In the genomic region with DNA sequence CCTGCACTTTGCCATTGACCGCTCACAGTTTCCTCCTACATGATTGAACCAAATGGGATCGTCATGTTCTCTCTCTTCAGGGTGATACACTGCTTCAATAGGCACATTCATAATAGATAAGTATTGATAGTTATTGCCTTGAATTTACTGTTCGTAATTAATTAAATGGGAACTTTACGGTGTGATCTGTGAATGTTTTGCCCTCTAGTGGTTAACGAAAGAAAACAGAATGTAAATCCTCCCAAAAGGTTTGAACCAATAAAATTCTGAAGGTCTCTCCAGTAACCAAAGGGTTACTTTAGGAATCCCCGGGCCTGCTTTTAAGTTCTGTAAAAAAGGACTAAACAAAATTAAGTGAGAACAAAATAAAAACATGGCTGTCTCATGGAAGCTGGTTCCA, we compare ENCODE assay signal across 9 cellular contexts.
DNase-seq lines count a peak whose midpoint lies in the region; ATAC-seq, FAIRE-seq and TF ChIP-seq lines count a peak whose summit lies in the region.
"Had no signal": no experiment of that assay in that cellular context is flagged by ENCODE, and none has a peak within 500 bp of the region (broad histone marks: within the 10 kb centered on the region; RNA-seq: fewer than 3 reads in every experiment).

No MANE protein-coding gene starts in this region.

- no peaks in the 10 kb centered on the region for H4K20me1 ChIP-seq in GM12878 (ENCODE audit: control insufficient read depth, insufficient read depth)

- no peaks in the 10 kb centered on the region for H3K9me3 Mint-ChIP-seq in activated CD4-positive, alpha-beta T cell treated with anti-CD3 and anti-CD28 coated beads, Interleukin-2, amount 10 ng/mL, durations not matched to agents 7 days and 5 days

- WGBS in GM12878 (ENCODE audit: insufficient coverage, insufficient replicate concordance, low lambda C conversion rate, missing lambda C conversion rate), result 68% methylated on average over 6 of the region's 6 CpGs

- TF ChIP-seq RAD21 in GM12878 (IDR thresholded peaks at IDR 0.05; ENCODE audit: insufficient read depth, low read depth, low read length), result no peak

- BruUV-seq in GM12878 (replicated peaks; lab: Mats Ljungman, UMichigan), result no TSS peak

- RAD21 ChIA-PET in GM12878 (lab: Charles Lee; ENCODE audit: unreplicated experiment), result no interaction called here

- DNase-seq in ELR (ENCODE audit: low read depth) (peak; percentile 15), GM12878 (ENCODE audit: low read depth, low spot score) (no peak), lower lobe of right lung (no peak), KG1 (lab: John Stamatoyannopoulos, UW) (no peak), activated T-cell treated with anti-CD3 and anti-CD28 coated beads for 4 hours (no peak)
- peak; percentile 7 for DNase-seq in Jurkat, Clone E6-1 (ENCODE audit: low read depth, low spot score)
- no peak for DNase-seq in activated CD4-positive, CD25-positive, alpha-beta regulatory T cell treated with anti-CD3 and anti-CD28 coated beads, Interleukin-2, amount 50 U/mL, for 72 hours
- no peak for DNase-seq in activated CD4-positive, alpha-beta T cell treated with anti-CD3 and anti-CD28 coated beads, Interleukin-2, amount 10 ng/mL, durations not matched to agents 7 days and 5 days
- DNase-seq: MM.1S had no signal

- FAIRE-seq in GM12878 (lab: Jason Lieb, UNC), result no peak

- H3K27ac Mint-ChIP-seq in activated CD4-positive, alpha-beta T cell treated with anti-CD3 and anti-CD28 coated beads, Interleukin-2, amount 10 ng/mL, durations not matched to agents 7 days and 5 days, result no peak overlapping the region

- H3K27ac ChIP-seq in GM12878 (ENCODE audit: control insufficient read depth, insufficient read depth) (no peak overlapping the region), lower lobe of right lung (no peak overlapping the region)

- TF ChIP-seq CTCF in GM12878 (IDR thresholded peaks at IDR 0.05 in 2 of 3, conservative IDR thresholded peaks at IDR 0.05 in 1 of 3; ENCODE audit: control insufficient read depth in 2 of 3, extremely low read depth in 1 of 3, insufficient read depth in 1 of 3, low read depth in 3 of 3, low read length in 3 of 3), result peak; percentile 16 to 31 (median 26); a peak in 2 of 6 replicates
- peak; percentile 16 for TF ChIP-seq CTCF in lower lobe of right lung (IDR thresholded peaks at IDR 0.05)

- H3K9me3 ChIP-seq in GM12878 (replicated peaks; ENCODE audit: control insufficient read depth, insufficient read depth, low read length) (no peaks in the 10 kb centered on the region), lower lobe of right lung (no peaks in the 10 kb centered on the region)

- ATAC-seq in GM12878 (no peak; the same call in 2 of the 3 replicates), lower lobe of right lung (no peak)

- no peaks in the 10 kb centered on the region for H3K36me3 Mint-ChIP-seq in activated CD4-positive, alpha-beta T cell treated with anti-CD3 and anti-CD28 coated beads, Interleukin-2, amount 10 ng/mL, durations not matched to agents 7 days and 5 days (ENCODE audit: low read depth)

- H3K79me2 ChIP-seq in GM12878 (ENCODE audit: control insufficient read depth, insufficient read depth, low read length), result no peaks in the 10 kb centered on the region

- H2AFZ ChIP-seq in GM12878 (ENCODE audit: control insufficient read depth, low read depth, low read length), result no peak overlapping the region

- H3K27me3 ChIP-seq in GM12878 (replicated peaks in 1 of 2; ENCODE audit: control insufficient read depth in 2 of 2, insufficient read depth in 2 of 2, low read length in 1 of 2) (no peaks in the 10 kb centered on the region), lower lobe of right lung (ENCODE audit: low read depth) (no peaks in the 10 kb centered on the region)

- intact Hi-C loops in GM12878 (cut with micrococcal nuclease; ENCODE audit: unreplicated experiment), result loop anchor here (1.0 to 5.0 kb wide), 3 partner anchors 157 to 235 kb away; no protein-coding TSS in a partner anchor
- intact Hi-C loops in lower lobe of right lung (cut with DNase I), result no loop called here

- H3K4me3 Mint-ChIP-seq in activated CD4-positive, alpha-beta T cell treated with anti-CD3 and anti-CD28 coated beads, Interleukin-2, amount 10 ng/mL, durations not matched to agents 7 days and 5 days, result no peak overlapping the region

- TF ChIP-seq POLR2A in GM12878 (IDR thresholded peaks at IDR 0.05; ENCODE audit: low read depth, low read length), result no peak

- no peaks in the 10 kb centered on the region for H3K27me3 Mint-ChIP-seq in activated CD4-positive, alpha-beta T cell treated with anti-CD3 and anti-CD28 coated beads, Interleukin-2, amount 10 ng/mL, durations not matched to agents 7 days and 5 days

- in situ Hi-C loops in GM12878 (cut with MboI), result no loop called here

- SMC1A ChIA-PET in GM12878 (lab: Charles Lee; ENCODE audit: uncharacterized antibody, unreplicated experiment), result interaction anchor here (1.8 kb wide), 1 partner anchor 13 kb away, joined by 5 read pairs; no protein-coding TSS in a partner anchor

- H3K4me2 ChIP-seq in GM12878 (ENCODE audit: control insufficient read depth, insufficient read depth), result no peak overlapping the region

- POLR2A ChIA-PET in GM12878 (lab: Charles Lee), result no interaction called here
- POLR2A ChIA-PET in activated CD4-positive, alpha-beta T cell treated with anti-CD3 and anti-CD28 coated beads, Interleukin-2, amount 10 ng/mL, durations not matched to agents 7 days and 5 days (lab: Charles Lee), result no interaction called here

- no peaks in the 10 kb centered on the region for H3K4me1 ChIP-seq in GM12878 (ENCODE audit: control insufficient read depth, insufficient read depth, low read length)
- no peaks in the 10 kb centered on the region for H3K4me1 ChIP-seq in lower lobe of right lung

- no peak overlapping the region for H3K4me3 ChIP-seq in Jurkat, Clone E6-1 (ENCODE audit: low read length)
- H3K4me3 ChIP-seq in GM12878 (no peak overlapping the region), lower lobe of right lung (no peak overlapping the region)

- no peaks in the 10 kb centered on the region for H3K4me1 Mint-ChIP-seq in activated CD4-positive, alpha-beta T cell treated with anti-CD3 and anti-CD28 coated beads, Interleukin-2, amount 10 ng/mL, durations not matched to agents 7 days and 5 days

- CTCF ChIA-PET in GM12878 (lab: Yijun Ruan, JAX), result interaction anchor here (1.0 to 1.3 kb wide), 2 partner anchors 12 to 13 kb away, joined by 3 read pairs; no protein-coding TSS in a partner anchor
- CTCF ChIA-PET in activated CD4-positive, alpha-beta T cell treated with anti-CD3 and anti-CD28 coated beads, Interleukin-2, amount 10 ng/mL, durations not matched to agents 7 days and 5 days (lab: Charles Lee), result no interaction called here

- H3K36me3 ChIP-seq in GM12878 (ENCODE audit: control insufficient read depth in 2 of 2, insufficient read depth in 2 of 2, low read length in 1 of 2), result no peaks in the 10 kb centered on the region
- no peaks in the 10 kb centered on the region for H3K36me3 ChIP-seq in lower lobe of right lung

- TF ChIP-seq EP300 in GM12878 (IDR thresholded peaks at IDR 0.05; ENCODE audit: borderline replicate concordance in 1 of 2, control insufficient read depth in 1 of 2, low read depth in 2 of 2, low read length in 2 of 2), result no peak

- H3K9ac ChIP-seq in GM12878 (ENCODE audit: control insufficient read depth, insufficient read depth, low read length), result no peak overlapping the region

TF ChIP-seq in GM12878, 131 proteins besides CTCF, POLR2A, EP300 and RAD21 (continues in another document):
- TF ChIP-seq RCOR1 (conservative IDR thresholded peaks at IDR 0.05; ENCODE audit: low read depth, low read length) (no peak), CBFB (IDR thresholded peaks at IDR 0.05; ENCODE audit: low read depth) (no peak), DPF2 (IDR thresholded peaks at IDR 0.05) (no peak), HCFC1 (IDR thresholded peaks at IDR 0.05; ENCODE audit: low read length) (no peak), RELA (IDR thresholded peaks at IDR 0.05; ENCODE audit: borderline replicate concordance, partially characterized antibody) (no peak), CBX3 (IDR thresholded peaks at IDR 0.05; ENCODE audit: borderline replicate concordance, low read depth) (no peak), TCF3 (IDR thresholded peaks at IDR 0.05; ENCODE audit: borderline replicate concordance, insufficient read depth, low read depth, low read length) (no peak), EGR1 (IDR thresholded peaks at IDR 0.05; ENCODE audit: borderline replicate concordance in 1 of 2, low read depth in 2 of 2, low read length in 2 of 2) (no peak), GATAD2B (conservative IDR thresholded peaks at IDR 0.05; ENCODE audit: low read depth) (no peak), PAX8 (IDR thresholded peaks at IDR 0.05) (no peak), ZNF207 (IDR thresholded peaks at IDR 0.05; ENCODE audit: borderline replicate concordance) (no peak), RB1 (IDR thresholded peaks at IDR 0.05; ENCODE audit: borderline replicate concordance) (no peak), MYC (IDR thresholded peaks at IDR 0.05; ENCODE audit: insufficient read depth, insufficient read length, insufficient replicate concordance, low read length, severe bottlenecking) (no peak), TAF1 (IDR thresholded peaks at IDR 0.05; ENCODE audit: borderline replicate concordance, low read depth, low read length) (no peak), SIX5 (IDR thresholded peaks at IDR 0.05; ENCODE audit: low read depth, low read length, severe bottlenecking) (no peak), ZNF24 (IDR thresholded peaks at IDR 0.05) (no peak)
- TF ChIP-seq, protein P1, sequence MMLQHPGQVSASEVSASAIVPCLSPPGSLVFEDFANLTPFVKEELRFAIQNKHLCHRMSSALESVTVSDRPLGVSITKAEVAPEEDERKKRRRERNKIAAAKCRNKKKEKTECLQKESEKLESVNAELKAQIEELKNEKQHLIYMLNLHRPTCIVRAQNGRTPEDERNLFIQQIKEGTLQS (IDR thresholded peaks at IDR 0.05; ENCODE audit: borderline replicate concordance, extremely low read depth, low read depth, low read length), result no peak
- TF ChIP-seq, protein P2, sequence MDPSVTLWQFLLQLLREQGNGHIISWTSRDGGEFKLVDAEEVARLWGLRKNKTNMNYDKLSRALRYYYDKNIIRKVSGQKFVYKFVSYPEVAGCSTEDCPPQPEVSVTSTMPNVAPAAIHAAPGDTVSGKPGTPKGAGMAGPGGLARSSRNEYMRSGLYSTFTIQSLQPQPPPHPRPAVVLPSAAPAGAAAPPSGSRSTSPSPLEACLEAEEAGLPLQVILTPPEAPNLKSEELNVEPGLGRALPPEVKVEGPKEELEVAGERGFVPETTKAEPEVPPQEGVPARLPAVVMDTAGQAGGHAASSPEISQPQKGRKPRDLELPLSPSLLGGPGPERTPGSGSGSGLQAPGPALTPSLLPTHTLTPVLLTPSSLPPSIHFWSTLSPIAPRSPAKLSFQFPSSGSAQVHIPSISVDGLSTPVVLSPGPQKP (IDR thresholded peaks at IDR 0.05; ENCODE audit: low read depth, low read length), result no peak

Comparison
In these comparisons a context has a peak if more than half of its experiments do, and no peak if none do; other contexts are left out.
1. DNase-seq: peak in ELR (single experiment) and Jurkat, Clone E6-1 (single experiment); none in GM12878 (single experiment), lower lobe of right lung (single experiment), activated CD4-positive, CD25-positive, alpha-beta regulatory T cell treated with anti-CD3 and anti-CD28 coated beads, Interleukin-2, amount 50 U/mL, for 72 hours (single experiment), activated CD4-positive, alpha-beta T cell treated with anti-CD3 and anti-CD28 coated beads, Interleukin-2, amount 10 ng/mL, durations not matched to agents 7 days and 5 days (single experiment), KG1 (single experiment) and activated T-cell treated with anti-CD3 and anti-CD28 coated beads for 4 hours (single experiment).